Comparison of ENCODE assay signal across 16 cellular contexts in genomic region chr2:230471074-230471473, GRCh38. TPM values are rescaled to one million over a fixed set of nuclear protein-coding genes. Genes with fewer than 3 reads are reported as not detected.
A peak's percentile ranks its signal among the peaks of the same experiment; 100 is the strongest.
DNase-seq lines count a peak whose midpoint lies in the region; ATAC-seq and TF ChIP-seq lines count a peak whose summit lies in the region.
"Had no signal": no experiment of that assay in that cellular context is flagged by ENCODE, and none has a peak within 500 bp of the region (broad histone marks: within the 10 kb centered on the region; RNA-seq: fewer than 3 reads in every experiment).

No MANE protein-coding gene starts in this region.

- TF ChIP-seq CTCF in OCI-LY7 (conservative IDR thresholded peaks at IDR 0.05; ENCODE audit: low read length) (no peak), spleen (IDR thresholded peaks at IDR 0.05 in 8 of 11, conservative IDR thresholded peaks at IDR 0.05 in 3 of 11) (no peak), lower leg skin (IDR thresholded peaks at IDR 0.05) (no peak)

- H3K36me3 ChIP-seq in OCI-LY7 (ENCODE audit: insufficient read depth, low read length) = peaks cover 70% of the 10 kb centered on the region
- peaks cover 3 to 96% (median 66%) of the 10 kb centered on the region in 6 donors for H3K36me3 ChIP-seq in spleen

- H3K9me3 ChIP-seq in OCI-LY7 (ENCODE audit: low read length) (peaks cover 14% of the 10 kb centered on the region; the same call in 1 of the 2 replicates), spleen (peaks cover 0 to 25% (median 13%) of the 10 kb centered on the region in 8 donors)
- H3K9me3 ChIP-seq: pancreas had no signal

- peaks cover 5% of the 10 kb centered on the region for H3K9me3 Mint-ChIP-seq in activated CD4-positive, alpha-beta memory T cell treated with anti-CD3 and anti-CD28 coated beads, Interleukin-2, amount 10 ng/mL, durations not matched to agents 7 days and 5 days
- H3K9me3 Mint-ChIP-seq in activated CD4-positive, alpha-beta memory T cell treated with anti-CD3 and anti-CD28 coated beads for 36 hours = peaks cover 11% of the 10 kb centered on the region

- POLR2A ChIA-PET in activated CD4-positive, alpha-beta memory T cell treated with anti-CD3 and anti-CD28 coated beads, Interleukin-2, amount 10 ng/mL, durations not matched to agents 7 days and 5 days (lab: Charles Lee) = interaction anchor here (0.9 to 1.8 kb wide), 6 partner anchors 13 to 246 kb away, joined by 3 to 5 read pairs (median 4); partner anchors contain the start of genes SP140 and SP140L
- POLR2A ChIA-PET in activated CD4-positive, alpha-beta memory T cell treated with anti-CD3 and anti-CD28 coated beads for 36 hours (lab: Charles Lee) = no interaction called here
- POLR2A ChIA-PET in OCI-LY7 (lab: Charles Lee) = interaction anchor here (0.6 to 2.4 kb wide), 20 partner anchors 9 to 1715 kb away, joined by 3 to 16 read pairs (median 4); partner anchors contain the start of gene SP100

- H3K4me3 ChIP-seq in OCI-LY7 (ENCODE audit: low read depth, low read length, poor library complexity, severe bottlenecking) (no peak overlapping the region), spleen (no peak overlapping the region), lower leg skin (ENCODE audit: low read depth, poor library complexity, severe bottlenecking) (no peak overlapping the region)
- H3K4me3 ChIP-seq: pancreas had no signal

- peak overlapping the region; percentile 88 for H3K27ac ChIP-seq in OCI-LY7 (ENCODE audit: low read depth, low read length, poor library complexity, severe bottlenecking)
- peak overlapping the region in 5 of 8 donors; percentile 52 to 85 (median 76) for H3K27ac ChIP-seq in spleen
- H3K27ac ChIP-seq: pancreas had no signal

- peaks cover 45% of the 10 kb centered on the region for H3K4me1 Mint-ChIP-seq in activated CD4-positive, alpha-beta memory T cell treated with anti-CD3 and anti-CD28 coated beads, Interleukin-2, amount 10 ng/mL, durations not matched to agents 7 days and 5 days
- H3K4me1 Mint-ChIP-seq in activated CD4-positive, alpha-beta memory T cell treated with anti-CD3 and anti-CD28 coated beads for 36 hours (ENCODE audit: low read depth) = peaks cover 32% of the 10 kb centered on the region

- intact Hi-C loops in activated CD4-positive, alpha-beta memory T cell treated with anti-CD3 and anti-CD28 coated beads for 36 hours (cut with micrococcal nuclease) = loop anchor here (5.0 to 10.0 kb wide), 3 partner anchors 116 to 324 kb away; no protein-coding TSS in a partner anchor
- intact Hi-C loops in OCI-LY7 (cut with micrococcal nuclease; ENCODE audit: unreplicated experiment) = loop anchor here (5.0 kb wide), 1 partner anchor 144 kb away; the partner anchor contains the start of gene SP140L
- intact Hi-C loops in spleen (cut with DNase I; ENCODE audit: low total_unique reads) = loop anchor here (10.0 kb wide), 1 partner anchor 46 kb away; no protein-coding TSS in a partner anchor
- intact Hi-C loops in lower leg skin (cut with DNase I; ENCODE audit: low total_unique reads) = no loop called here

- 60 to 81% (median 68%) methylated on average over 4 of the region's 4 CpGs for WGBS in spleen, 5 donors
- 78 to 93% methylated on average over 4 of the region's 4 CpGs for WGBS in lower leg skin, 2 donors

- TF ChIP-seq POLR2A in spleen (IDR thresholded peaks at IDR 0.05) (no peak), lower leg skin (IDR thresholded peaks at IDR 0.05) (no peak)

- no peaks in the 10 kb centered on the region for H3K27me3 Mint-ChIP-seq in activated CD4-positive, alpha-beta memory T cell treated with anti-CD3 and anti-CD28 coated beads, Interleukin-2, amount 10 ng/mL, durations not matched to agents 7 days and 5 days
- no peaks in the 10 kb centered on the region for H3K27me3 Mint-ChIP-seq in activated CD4-positive, alpha-beta memory T cell treated with anti-CD3 and anti-CD28 coated beads for 36 hours
- H3K27me3 Mint-ChIP-seq: type B pancreatic cell had no signal

- H2AFZ ChIP-seq in OCI-LY7 (ENCODE audit: low read length) = no peak overlapping the region

- DNase-seq in activated CD4-positive, alpha-beta memory T cell treated with anti-CD3 and anti-CD28 coated beads, Interleukin-2, amount 10 ng/mL, durations not matched to agents 7 days and 5 days = no peak
- no peak for DNase-seq in activated CD4-positive, alpha-beta memory T cell treated with anti-CD3 and anti-CD28 coated beads for 36 hours
- DNase-seq in OCI-LY7 (ENCODE audit: low spot score) (peak; percentile 37), spleen (no peak), DMS153 treated with DMSO at 0.1 percent for 48 hours (lab: John Stamatoyannopoulos, UW; ENCODE audit: unreplicated experiment) (no peak), lower leg skin (ENCODE audit: low spot score in 2 of 2) (no peak), NCI-H2227 (lab: John Stamatoyannopoulos, UW; ENCODE audit: unreplicated experiment) (no peak)
- DNase-seq: DMS79; mesenchymal stem cell; NCI-H1048; NCI-H446 treated with DMSO at 0.1 percent for 48 hours; pancreas; stimulated activated CD4-positive, alpha-beta T cell treated with anti-CD3 and anti-CD28 coated beads, Interleukin-12 subunit alpha, Interleukin-12 subunit beta, amount 100 ng/mL, for 4 hours had no signal

- H3K4me1 ChIP-seq in OCI-LY7 (ENCODE audit: insufficient read depth, low read length, poor library complexity, severe bottlenecking) (peaks cover 42% of the 10 kb centered on the region), spleen (peaks cover 9 to 44% (median 16%) of the 10 kb centered on the region in 6 donors)
- H3K4me1 ChIP-seq: pancreas had no signal

- ATAC-seq in GM21515 (IDR thresholded peaks at IDR 0.05; ENCODE audit: unreplicated experiment) = peak; percentile 45
- ATAC-seq: HepG2, pancreas had no signal

- peak overlapping the region; percentile 64 for H3K27ac Mint-ChIP-seq in activated CD4-positive, alpha-beta memory T cell treated with anti-CD3 and anti-CD28 coated beads, Interleukin-2, amount 10 ng/mL, durations not matched to agents 7 days and 5 days
- H3K27ac Mint-ChIP-seq in activated CD4-positive, alpha-beta memory T cell treated with anti-CD3 and anti-CD28 coated beads for 36 hours = no peak overlapping the region
- H3K27ac Mint-ChIP-seq: type B pancreatic cell had no signal

- no peaks in the 10 kb centered on the region for H3K27me3 ChIP-seq in spleen (replicated peaks in 1 of 7)
- H3K27me3 ChIP-seq: pancreas had no signal

- peak overlapping the region; percentile 43 for H3K4me2 ChIP-seq in OCI-LY7 (ENCODE audit: low read length)

- no peaks in the 10 kb centered on the region for H3K9me2 ChIP-seq in OCI-LY7 (ENCODE audit: insufficient read depth, low read length)

- BruUV-seq in OCI-LY7 (replicated peaks; lab: Mats Ljungman, UMichigan) = no TSS peak

- no peaks in the 10 kb centered on the region for H4K20me1 ChIP-seq in OCI-LY7 (ENCODE audit: insufficient read depth, low read length)

- H3K36me3 Mint-ChIP-seq in activated CD4-positive, alpha-beta memory T cell treated with anti-CD3 and anti-CD28 coated beads, Interleukin-2, amount 10 ng/mL, durations not matched to agents 7 days and 5 days (ENCODE audit: low read depth) = peaks cover 89% of the 10 kb centered on the region
- H3K36me3 Mint-ChIP-seq in activated CD4-positive, alpha-beta memory T cell treated with anti-CD3 and anti-CD28 coated beads for 36 hours = peaks cover 66% of the 10 kb centered on the region
- H3K36me3 Mint-ChIP-seq: type B pancreatic cell had no signal

- no peak overlapping the region for H3K4me3 Mint-ChIP-seq in activated CD4-positive, alpha-beta memory T cell treated with anti-CD3 and anti-CD28 coated beads, Interleukin-2, amount 10 ng/mL, durations not matched to agents 7 days and 5 days
- H3K4me3 Mint-ChIP-seq in activated CD4-positive, alpha-beta memory T cell treated with anti-CD3 and anti-CD28 coated beads for 36 hours = no peak overlapping the region
- H3K4me3 Mint-ChIP-seq: type B pancreatic cell had no signal

- H3K79me2 ChIP-seq in OCI-LY7 (ENCODE audit: insufficient read depth, low read depth, low read length) = no peaks in the 10 kb centered on the region

- CTCF ChIA-PET in activated CD4-positive, alpha-beta memory T cell treated with anti-CD3 and anti-CD28 coated beads, Interleukin-2, amount 10 ng/mL, durations not matched to agents 7 days and 5 days (lab: Charles Lee) = interaction anchor here (0.6 to 1.8 kb wide), 5 partner anchors 15 to 404 kb away, joined by 3 to 4 read pairs (median 3); no protein-coding TSS in a partner anchor
- CTCF ChIA-PET in activated CD4-positive, alpha-beta memory T cell treated with anti-CD3 and anti-CD28 coated beads for 36 hours (lab: Charles Lee) = interaction anchor here (0.7 to 1.1 kb wide), 2 partner anchors 240 to 462 kb away, joined by 3 read pairs; no protein-coding TSS in a partner anchor
- CTCF ChIA-PET in OCI-LY7 (lab: Charles Lee; ENCODE audit: unreplicated experiment) = interaction anchor here (1.3 kb wide), 1 partner anchor 12 kb away, joined by 3 read pairs; no protein-coding TSS in a partner anchor

RNA-seq across cellular contexts. Expression of gene SP100, which starts 55.1 kb away (rescaled TPM):
- total RNA-seq in activated CD4-positive, alpha-beta memory T cell treated with anti-CD3 and anti-CD28 coated beads, Interleukin-2, amount 10 ng/mL, durations not matched to agents 7 days and 5 days = 100 to 1,000 TPM; 351 TPM
- total RNA-seq in activated CD4-positive, alpha-beta memory T cell treated with anti-CD3 and anti-CD28 coated beads for 36 hours = 100 to 1,000 TPM; 152 to 157 TPM
- 44.6 and 60.5 TPM in 2 replicates for total RNA-seq in OCI-LY7 (2014; rRNA removed; shearing (Covaris generic))
- total RNA-seq in OCI-LY7 (2022) = 54.5 and 63.3 TPM in 2 replicates
- total RNA-seq in spleen = 100 to 1,000 TPM; 202 to 327 (median 270) TPM
- polyA plus RNA-seq in spleen = 100 to 1,000 TPM in 2 of 3 donors, 10 to 100 TPM in 1; 97.5 to 120 (median 118) TPM
- total RNA-seq in lower leg skin = 10 to 100 TPM; 48.1 to 74.6 (median 58.1) TPM
